In genomic region chr17:77320046-77320445, GRCh38 we compare ENCODE assay signal across 8 cellular contexts.
DNase-seq lines count a peak whose midpoint lies in the region; ATAC-seq, FAIRE-seq and TF ChIP-seq lines count a peak whose summit lies in the region.

No MANE protein-coding gene starts in this region.

- no peak overlapping the region for H2BK120ac ChIP-seq in mesendoderm (ENCODE audit: low read depth, low read length)

- no peak for TF ChIP-seq EP300 in A549 (IDR thresholded peaks at IDR 0.05)

- H3K4ac ChIP-seq in mesendoderm (ENCODE audit: low read depth, low read length) = no peak overlapping the region

- peaks cover 5% of the 10 kb centered on the region for H3K79me2 ChIP-seq in mesendoderm (ENCODE audit: control insufficient read depth, insufficient read depth, low read length)

- intact Hi-C loops in ascending aorta (cut with DNase I) = loop anchor here (2.0 to 10.0 kb wide), 6 partner anchors 157 to 855 kb away; partner anchors contain the start of genes SEC14L1 and TNRC6C

- H3K27me3 Mint-ChIP-seq in HFFc6 (ENCODE audit: insufficient read depth) = peaks cover 12% of the 10 kb centered on the region

- DNase-seq in A549 (ENCODE audit: low read depth in 1 of 2, low spot score in 1 of 2) (no peak), HFFc6 (peak; percentile 50), ascending aorta (ENCODE audit: low spot score in 2 of 2) (no peak), mesendoderm (no peak), frontal cortex (ENCODE audit: low spot score in 2 of 2) (no peak)

- peak overlapping the region; percentile 6 for H3K18ac ChIP-seq in mesendoderm (ENCODE audit: low read length)

- H3K23ac ChIP-seq in mesendoderm (ENCODE audit: low read length) = no peak overlapping the region

- peak overlapping the region; percentile 97 for H3K4me2 ChIP-seq in A549
- H3K4me2 ChIP-seq in mesendoderm (ENCODE audit: low read length) = no peak overlapping the region

- no peak overlapping the region for H2BK15ac ChIP-seq in mesendoderm (replicated peaks; ENCODE audit: low read depth)

- no peak for TF ChIP-seq CTCF in A549 (IDR thresholded peaks at IDR 0.05)
- TF ChIP-seq CTCF in HFFc6 (IDR thresholded peaks at IDR 0.05) = no peak
- TF ChIP-seq CTCF in ascending aorta (IDR thresholded peaks at IDR 0.05) = no peak

- H3K9ac ChIP-seq in mesendoderm (ENCODE audit: low read length) = no peak overlapping the region

- no peaks in the 10 kb centered on the region; the same call in 1 of the 2 replicates for H3K9me3 Mint-ChIP-seq in HFFc6

- H3K27ac ChIP-seq in A549 = peak overlapping the region; percentile 93 to 98
- peak overlapping the region; percentile 92 to 98 for H3K27ac ChIP-seq in ascending aorta
- no peak overlapping the region for H3K27ac ChIP-seq in mesendoderm (ENCODE audit: low read depth, low read length)

- TF ChIP-seq RAD21 in A549 (conservative IDR thresholded peaks at IDR 0.05 in 1 of 2, IDR thresholded peaks at IDR 0.05 in 1 of 2) = no peak

- H3K36me3 ChIP-seq in ascending aorta = no peaks in the 10 kb centered on the region
- no peaks in the 10 kb centered on the region for H3K36me3 ChIP-seq in mesendoderm (ENCODE audit: control insufficient read depth, insufficient read depth, low read length)

- no peak overlapping the region for H4K5ac ChIP-seq in mesendoderm (ENCODE audit: low read length)

- H3K4me1 ChIP-seq in A549 (peaks cover 82% of the 10 kb centered on the region), ascending aorta (peaks cover 34 to 58% of the 10 kb centered on the region in 2 donors), mesendoderm (ENCODE audit: control insufficient read depth, low read depth, low read length) (peaks cover 5% of the 10 kb centered on the region)

- no peak overlapping the region for H4K8ac ChIP-seq in mesendoderm (ENCODE audit: low read depth, low read length)

- H3K4me3 ChIP-seq in A549 = peak overlapping the region; percentile 64
- peak overlapping the region; percentile 59 to 64 for H3K4me3 ChIP-seq in ascending aorta
- H3K4me3 ChIP-seq in mesendoderm (ENCODE audit: low read length) = no peak overlapping the region

- ATAC-seq in A549 (no peak), HG02798 (IDR thresholded peaks at IDR 0.05; ENCODE audit: poor library complexity, unreplicated experiment) (no peak), HG02642 (IDR thresholded peaks at IDR 0.05; ENCODE audit: poor library complexity, unreplicated experiment) (no peak), HG02885 (IDR thresholded peaks at IDR 0.05; ENCODE audit: poor library complexity, unreplicated experiment) (no peak)

- H3K4me1 Mint-ChIP-seq in HFFc6 (ENCODE audit: low read depth) = peaks cover 67% of the 10 kb centered on the region

- POLR2A ChIA-PET in A549 (lab: Yijun Ruan, JAX) = interaction anchor here (1.0 to 6.4 kb wide), 2 partner anchors 33 to 639 kb away, joined by 3 to 98 read pairs; partner anchors contain the start of gene TNRC6C

- H2BK5ac ChIP-seq in mesendoderm (ENCODE audit: low read length) = no peak overlapping the region

- H3K56ac ChIP-seq in mesendoderm (ENCODE audit: low read length) = peak overlapping the region; percentile 42

- peaks cover 7% of the 10 kb centered on the region for H3K79me1 ChIP-seq in mesendoderm (ENCODE audit: low read length)

- no peak for TF ChIP-seq POLR2A in A549 (IDR thresholded peaks at IDR 0.05; ENCODE audit: low read length)

- H3K4me3 Mint-ChIP-seq in HFFc6 = peak overlapping the region; percentile 95

- no peak overlapping the region for H2AK5ac ChIP-seq in mesendoderm (ENCODE audit: low read length)

- CTCF ChIA-PET in A549 (lab: Yijun Ruan, JAX) = interaction anchor here (0.7 to 5.7 kb wide), 3 partner anchors 34 to 234 kb away, joined by 3 to 33 read pairs (median 17); no protein-coding TSS in a partner anchor

- under 1% methylated on average over 18 of the region's 18 CpGs for WGBS in A549 (ENCODE audit: missing lambda C conversion rate)
- no CpG with 5 or more reads among the region's 18 CpGs for WGBS in mesendoderm (ENCODE audit: extremely low coverage, insufficient coverage, low lambda C conversion rate)

- H3K36me3 Mint-ChIP-seq in HFFc6 (ENCODE audit: low read depth) = peaks cover 18% of the 10 kb centered on the region

- H3K27me3 ChIP-seq in ascending aorta (no peaks in the 10 kb centered on the region), mesendoderm (ENCODE audit: insufficient read depth, low read length, poor library complexity) (no peaks in the 10 kb centered on the region)

- H3K9me3 ChIP-seq in A549 (no peaks in the 10 kb centered on the region), ascending aorta (no peaks in the 10 kb centered on the region)

- FAIRE-seq in A549 (lab: Jason Lieb, UNC) = no peak
- FAIRE-seq in frontal cortex (lab: Jason Lieb, UNC) = no peak

- peak overlapping the region; percentile 100 for H3K27ac Mint-ChIP-seq in HFFc6

TF ChIP-seq in A549, 52 proteins besides CTCF, POLR2A, EP300 and RAD21:
- TF ChIP-seq SMC3 (IDR thresholded peaks at IDR 0.05) (no peak), ZC3H11A (IDR thresholded peaks at IDR 0.05) (no peak), TP53 (CRISPR knock-in tag; IDR thresholded peaks at IDR 0.05) (no peak), HMGXB4 (CRISPR knock-in tag; IDR thresholded peaks at IDR 0.05; ENCODE audit: borderline replicate concordance) (no peak), E2F6 (IDR thresholded peaks at IDR 0.05; ENCODE audit: borderline replicate concordance, low read depth) (no peak), GATA3 (IDR thresholded peaks at IDR 0.05; ENCODE audit: borderline replicate concordance) (0 out of 2 replicates have a peak, but pooled peaks have one; percentile 6), BCL3 (IDR thresholded peaks at IDR 0.05) (0 out of 3 replicates have a peak, but pooled peaks have one; percentile 34), POLR2AphosphoS2 (conservative IDR thresholded peaks at IDR 0.05; ENCODE audit: low read length) (no peak), SREBF2 (IDR thresholded peaks at IDR 0.05) (no peak), CEBPB (IDR thresholded peaks at IDR 0.05) (peak; percentile 31 to 49; a peak in 1 of 4 replicates), CHD4 (IDR thresholded peaks at IDR 0.05; ENCODE audit: borderline replicate concordance) (no peak), TFCP2L1 (CRISPR knock-in tag; IDR thresholded peaks at IDR 0.05) (no peak), NPAS2 (CRISPR knock-in tag; IDR thresholded peaks at IDR 0.05; ENCODE audit: borderline replicate concordance) (no peak), RARB (CRISPR knock-in tag; IDR thresholded peaks at IDR 0.05) (peak; percentile 37; the same call in 1 of the 2 replicates), PHF8 (IDR thresholded peaks at IDR 0.05; ENCODE audit: borderline replicate concordance, low read depth) (0 out of 2 replicates have a peak, but pooled peaks have one; percentile 7)
TF ChIP-seq in A549: peak in this region for 5.
